19 cellular contexts compared by ENCODE assay signal in the genomic region with DNA sequence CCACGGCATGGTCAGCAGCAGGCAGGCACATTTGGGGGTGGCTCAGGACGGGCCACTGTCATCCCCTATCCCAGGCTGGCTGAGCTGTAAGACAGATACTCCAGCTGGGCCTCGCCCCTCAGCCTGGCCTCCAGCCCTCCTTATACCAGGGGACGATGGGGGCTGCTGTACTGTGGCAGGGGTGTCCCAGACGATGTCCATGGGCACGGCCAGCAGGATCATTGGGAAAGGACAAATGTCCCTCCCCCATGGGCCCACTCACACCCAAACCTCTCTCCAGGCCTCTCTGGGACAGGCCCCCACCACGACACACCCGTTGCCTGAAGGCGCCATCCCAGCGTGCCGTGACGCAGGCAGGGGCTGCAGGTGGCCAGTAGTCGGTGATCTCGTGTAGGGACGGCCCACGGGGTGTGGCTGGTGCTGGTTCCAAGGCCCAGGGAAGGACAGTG. TPM values are rescaled to one million over a fixed set of nuclear protein-coding genes. Genes with fewer than 3 reads are reported as not detected.
DNase-seq lines count a peak whose midpoint lies in the region; ATAC-seq and TF ChIP-seq lines count a peak whose summit lies in the region.
"Had no signal": no experiment of that assay in that cellular context is flagged by ENCODE, and none has a peak within 500 bp of the region (broad histone marks: within the 10 kb centered on the region; RNA-seq: fewer than 3 reads in every experiment).

No MANE protein-coding gene starts in this region.

- no peaks in the 10 kb centered on the region for H3K9me3 ChIP-seq in right atrium auricular region
- H3K9me3 ChIP-seq: esophagus squamous epithelium, suprapubic skin had no signal

- H3K4me1 ChIP-seq in right atrium auricular region = peaks cover 0 to 19% of the 10 kb centered on the region in 2 donors
- H3K4me1 ChIP-seq: parathyroid adenoma had no signal

- H3K27me3 ChIP-seq in right atrium auricular region = peaks cover 7 to 44% of the 10 kb centered on the region in 2 donors
- H3K27me3 ChIP-seq in H7 (ENCODE audit: control insufficient read depth, insufficient read depth, low read length) = peaks cover 44% of the 10 kb centered on the region

- intact Hi-C loops in Right ventricle myocardium superior (cut with DNase I) = no loop called here

- ATAC-seq in Right ventricle myocardium superior (ENCODE audit: poor library complexity) = no peak
- ATAC-seq in stimulated activated naive CD8-positive, alpha-beta T cell treated with anti-CD3 and anti-CD28 coated beads, Interleukin-15, Interleukin-2, amounts not matched to agents 100 U/mL and 50 U/mL, for 24 hours = no peak
- ATAC-seq in HG02588 (IDR thresholded peaks at IDR 0.05; ENCODE audit: unreplicated experiment) = no peak

- H3K36me3 ChIP-seq in right atrium auricular region (no peaks in the 10 kb centered on the region), H7 (replicated peaks; ENCODE audit: control insufficient read depth, insufficient read depth, low read length) (no peaks in the 10 kb centered on the region)
- H3K36me3 ChIP-seq: esophagus squamous epithelium, suprapubic skin had no signal

- H3K4me3 ChIP-seq in right atrium auricular region = no peak overlapping the region
- H3K4me3 ChIP-seq in H7 (ENCODE audit: insufficient read depth, low read depth, low read length) = no peak overlapping the region

- DNase-seq in Right ventricle myocardium superior (peak; percentile 39), right atrium auricular region (ENCODE audit: low spot score) (no peak), H7 (peak; percentile 79), islet precursor cell (peak; percentile 50), NCI-H446 treated with DMSO at 0.1 percent for 48 hours (lab: John Stamatoyannopoulos, UW) (no peak)
- DNase-seq in stimulated activated naive CD8-positive, alpha-beta T cell treated with anti-CD3 and anti-CD28 coated beads, Interleukin-15, Interleukin-2, amounts not matched to agents 100 U/mL and 50 U/mL, for 24 hours = peak; percentile 24
- no peak for DNase-seq in stimulated activated CD8-positive, alpha-beta memory T cell treated with anti-CD3 and anti-CD28 coated beads, Interleukin-4, amount 100 ng/mL, for 48 hours
- DNase-seq: amygdala; Calu3; effector CD4-positive, alpha-beta T cell; esophagus squamous epithelium; NCI-H146; stimulated activated CD4-positive, alpha-beta T cell treated with anti-CD3 and anti-CD28 coated beads, Interleukin-2, amount 100 ng/mL, for 48 hours had no signal

- no peak overlapping the region for H3K27ac ChIP-seq in right atrium auricular region
- H3K27ac ChIP-seq: esophagus squamous epithelium, parathyroid adenoma, suprapubic skin had no signal

- TF ChIP-seq CTCF in right atrium auricular region (IDR thresholded peaks at IDR 0.05) = no peak

RNA-seq across cellular contexts. Expression of gene IL17REL, which starts 1.5 kb away (rescaled TPM):
- total RNA-seq in Right ventricle myocardium superior = not detected
- total RNA-seq in right atrium auricular region = not detected
- total RNA-seq in H7 (2014; rRNA removed; shearing (Covaris generic)) = 0.04 TPM in 1 of 2 replicates, not detected in the other
- total RNA-seq: Calu3, esophagus squamous epithelium, lower leg skin, MCF 10A, SK-MEL-5, suprapubic skin had no signal

RNA-seq across cellular contexts. Expression of gene TTLL8, which starts 44.0 kb away (rescaled TPM):
- total RNA-seq in Right ventricle myocardium superior (not detected), right atrium auricular region (not detected)
- not detected in 2 replicates for total RNA-seq in H7 (2014; rRNA removed; shearing (Covaris generic))
- total RNA-seq: Calu3, esophagus squamous epithelium, lower leg skin, MCF 10A, SK-MEL-5, suprapubic skin had no signal

RNA-seq across cellular contexts. Expression of gene PIM3, which starts 53.5 kb away (rescaled TPM):
- 61.5 TPM for total RNA-seq in Right ventricle myocardium superior
- total RNA-seq in right atrium auricular region = 10 to 100 TPM; 64.5 to 66.9 TPM
- 71.2 and 79.7 TPM in 2 replicates for total RNA-seq in H7 (2014; rRNA removed; shearing (Covaris generic))

Comparison
In these comparisons a context has a peak if more than half of its experiments do, and no peak if none do; other contexts are left out.
1. DNase-seq: peak in Right ventricle myocardium superior (single experiment), H7 (single experiment), islet precursor cell (single experiment) and stimulated activated naive CD8-positive, alpha-beta T cell treated with anti-CD3 and anti-CD28 coated beads, Interleukin-15, Interleukin-2, amounts not matched to agents 100 U/mL and 50 U/mL, for 24 hours (single experiment); none in right atrium auricular region (single experiment), NCI-H446 treated with DMSO at 0.1 percent for 48 hours (single experiment) and stimulated activated CD8-positive, alpha-beta memory T cell treated with anti-CD3 and anti-CD28 coated beads, Interleukin-4, amount 100 ng/mL, for 48 hours (single experiment).